ENCODE assay signal across 18 cellular contexts in genomic region chr4:74948279-74948678, GRCh38. TPM values are rescaled to one million over a fixed set of nuclear protein-coding genes. Genes with fewer than 3 reads are reported as not detected.
"Had no signal": no experiment of that assay in that cellular context is flagged by ENCODE, and none has a peak within 500 bp of the region (broad histone marks: within the 10 kb centered on the region; RNA-seq: fewer than 3 reads in every experiment).

No MANE protein-coding gene starts in this region.

- DNase-seq: activated CD4-positive, alpha-beta memory T cell treated with anti-CD3 and anti-CD28 coated beads, Interleukin-2, amount 10 ng/mL, durations not matched to agents 7 days and 5 days; activated CD4-positive, alpha-beta T cell treated with anti-CD3 and anti-CD28 coated beads for 48 hours; activated CD8-positive, alpha-beta memory T cell treated with anti-CD3 and anti-CD28 coated beads, Interleukin-2, amount 10 ng/mL, durations not matched to agents 7 days and 5 days; amniotic stem cell; hypothalamus; islet precursor cell; occipital lobe; posterior cingulate gyrus; small intestine; stimulated activated CD4-positive, alpha-beta T cell treated with anti-CD3 and anti-CD28 coated beads, Interleukin-15, amount 100 ng/mL, for 24 hours; stimulated activated CD4-positive, alpha-beta T cell treated with anti-CD3 and anti-CD28 coated beads, Interleukin-2, amount 100 ng/mL, for 48 hours; stimulated activated naive CD8-positive, alpha-beta T cell treated with anti-CD3 and anti-CD28 coated beads, Interleukin-15, amount 100 ng/mL, for 72 hours; trophoblast cell had no signal

- H3K36me3 ChIP-seq: suprapubic skin had no signal

- H3K27me3 ChIP-seq: suprapubic skin had no signal

- H3K4me3 Mint-ChIP-seq: activated CD4-positive, alpha-beta memory T cell treated with anti-CD3 and anti-CD28 coated beads, Interleukin-2, amount 10 ng/mL, durations not matched to agents 7 days and 5 days; activated CD8-positive, alpha-beta memory T cell treated with anti-CD3 and anti-CD28 coated beads, Interleukin-2, amount 10 ng/mL, durations not matched to agents 7 days and 5 days; activated naive CD8-positive, alpha-beta T cell; stimulated activated naive CD8-positive, alpha-beta T cell treated with anti-CD3 and anti-CD28 coated beads, Interleukin-15, amount 100 ng/mL, for 72 hours had no signal

- H3K4me1 Mint-ChIP-seq: activated CD4-positive, alpha-beta memory T cell treated with anti-CD3 and anti-CD28 coated beads, Interleukin-2, amount 10 ng/mL, durations not matched to agents 7 days and 5 days; activated CD8-positive, alpha-beta memory T cell treated with anti-CD3 and anti-CD28 coated beads, Interleukin-2, amount 10 ng/mL, durations not matched to agents 7 days and 5 days; stimulated activated naive CD8-positive, alpha-beta T cell treated with anti-CD3 and anti-CD28 coated beads, Interleukin-15, amount 100 ng/mL, for 72 hours had no signal

- H3K9me3 ChIP-seq: suprapubic skin had no signal

- H3K9me3 Mint-ChIP-seq: activated CD4-positive, alpha-beta memory T cell treated with anti-CD3 and anti-CD28 coated beads, Interleukin-2, amount 10 ng/mL, durations not matched to agents 7 days and 5 days had no signal

- H3K27ac Mint-ChIP-seq: activated CD4-positive, alpha-beta memory T cell treated with anti-CD3 and anti-CD28 coated beads, Interleukin-2, amount 10 ng/mL, durations not matched to agents 7 days and 5 days; activated CD8-positive, alpha-beta memory T cell treated with anti-CD3 and anti-CD28 coated beads, Interleukin-2, amount 10 ng/mL, durations not matched to agents 7 days and 5 days; activated naive CD8-positive, alpha-beta T cell; stimulated activated naive CD8-positive, alpha-beta T cell treated with anti-CD3 and anti-CD28 coated beads, Interleukin-15, amount 100 ng/mL, for 72 hours had no signal

- H3K4me3 ChIP-seq: SK-N-MC, suprapubic skin had no signal

- ATAC-seq: activated CD8-positive, alpha-beta memory T cell treated with anti-CD3 and anti-CD28 coated beads, Interleukin-2, amount 10 ng/mL, durations not matched to agents 7 days and 5 days; stimulated activated naive CD8-positive, alpha-beta T cell treated with anti-CD3 and anti-CD28 coated beads, Interleukin-15, amount 100 ng/mL, for 72 hours had no signal

- H3K4me1 ChIP-seq: suprapubic skin had no signal

- H3K27me3 Mint-ChIP-seq: activated CD4-positive, alpha-beta memory T cell treated with anti-CD3 and anti-CD28 coated beads, Interleukin-2, amount 10 ng/mL, durations not matched to agents 7 days and 5 days; activated CD8-positive, alpha-beta memory T cell treated with anti-CD3 and anti-CD28 coated beads, Interleukin-2, amount 10 ng/mL, durations not matched to agents 7 days and 5 days; activated naive CD8-positive, alpha-beta T cell; stimulated activated naive CD8-positive, alpha-beta T cell treated with anti-CD3 and anti-CD28 coated beads, Interleukin-15, amount 100 ng/mL, for 72 hours had no signal

- H3K27ac ChIP-seq: SK-N-MC, suprapubic skin had no signal

- H3K36me3 Mint-ChIP-seq: activated CD8-positive, alpha-beta memory T cell treated with anti-CD3 and anti-CD28 coated beads, Interleukin-2, amount 10 ng/mL, durations not matched to agents 7 days and 5 days; activated naive CD8-positive, alpha-beta T cell had no signal

RNA-seq across cellular contexts. Expression of gene PARM1, which starts 15.4 kb away (rescaled TPM):
- total RNA-seq: activated CD4-positive, alpha-beta memory T cell treated with anti-CD3 and anti-CD28 coated beads, Interleukin-2, amount 10 ng/mL, durations not matched to agents 7 days and 5 days; dermis microvascular lymphatic vessel endothelial cell; T-helper 2 cell treated with Interferon-gamma antibody and Interleukin-4, amounts not matched to agents 100 ng/mL and 5 ng/mL, for 36 hours had no signal
